In the genomic region with DNA sequence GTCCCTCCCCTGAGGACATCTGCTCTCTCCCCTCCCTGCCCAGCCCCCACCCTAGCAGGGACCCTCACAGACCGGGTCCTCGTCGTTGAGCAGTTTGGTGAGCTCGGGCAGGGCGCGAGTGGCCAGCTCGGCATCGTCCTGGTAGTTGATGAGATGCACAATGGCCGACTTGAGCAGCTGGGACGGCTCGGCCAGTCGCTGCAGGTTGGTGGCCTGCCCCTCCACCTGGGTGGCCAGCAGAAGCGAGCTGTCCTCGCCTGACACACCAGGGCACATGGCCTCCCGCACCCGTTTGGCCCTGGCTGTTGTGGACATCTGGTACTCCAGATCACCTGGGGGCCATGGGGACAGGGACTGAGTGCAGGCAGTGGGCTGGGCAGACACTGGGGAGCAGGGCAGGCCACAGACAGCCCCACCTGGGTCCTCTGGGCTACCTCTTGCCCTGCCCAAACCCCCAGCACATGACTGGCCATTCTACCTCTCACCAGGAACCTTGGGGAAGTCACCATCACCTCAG, we compare ENCODE assay signal across 1 cellular context.
TF ChIP-seq lines count a peak whose summit lies in the region.

No MANE protein-coding gene starts in this region.

TF ChIP-seq in GM12878, 131 proteins besides CTCF, POLR2A, EP300 and RAD21:
- no peak for TF ChIP-seq BRCA1 (IDR thresholded peaks at IDR 0.05; ENCODE audit: low read depth, low read length)
- TF ChIP-seq PAX5 (IDR thresholded peaks at IDR 0.05; ENCODE audit: borderline replicate concordance, low read depth, low read length), result no peak
- TF ChIP-seq KLF5 (IDR thresholded peaks at IDR 0.05; ENCODE audit: partially characterized antibody), result no peak
- TF ChIP-seq SUPT20H (IDR thresholded peaks at IDR 0.05; ENCODE audit: borderline replicate concordance, control insufficient read depth, low read depth, low read length), result no peak
- TF ChIP-seq, protein P1, sequence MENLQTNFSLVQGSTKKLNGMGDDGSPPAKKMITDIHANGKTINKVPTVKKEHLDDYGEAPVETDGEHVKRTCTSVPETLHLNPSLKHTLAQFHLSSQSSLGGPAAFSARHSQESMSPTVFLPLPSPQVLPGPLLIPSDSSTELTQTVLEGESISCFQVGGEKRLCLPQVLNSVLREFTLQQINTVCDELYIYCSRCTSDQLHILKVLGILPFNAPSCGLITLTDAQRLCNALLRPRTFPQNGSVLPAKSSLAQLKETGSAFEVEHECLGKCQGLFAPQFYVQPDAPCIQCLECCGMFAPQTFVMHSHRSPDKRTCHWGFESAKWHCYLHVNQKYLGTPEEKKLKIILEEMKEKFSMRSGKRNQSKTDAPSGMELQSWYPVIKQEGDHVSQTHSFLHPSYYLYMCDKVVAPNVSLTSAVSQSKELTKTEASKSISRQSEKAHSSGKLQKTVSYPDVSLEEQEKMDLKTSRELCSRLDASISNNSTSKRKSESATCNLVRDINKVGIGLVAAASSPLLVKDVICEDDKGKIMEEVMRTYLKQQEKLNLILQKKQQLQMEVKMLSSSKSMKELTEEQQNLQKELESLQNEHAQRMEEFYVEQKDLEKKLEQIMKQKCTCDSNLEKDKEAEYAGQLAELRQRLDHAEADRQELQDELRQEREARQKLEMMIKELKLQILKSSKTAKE (IDR thresholded peaks at IDR 0.05; ENCODE audit: low read depth, poor library complexity, severe bottlenecking), result no peak
- TF ChIP-seq SRF (IDR thresholded peaks at IDR 0.05; ENCODE audit: low read depth in 2 of 2, low read length in 2 of 2), result no peak
- TF ChIP-seq CEBPB (IDR thresholded peaks at IDR 0.05; ENCODE audit: borderline replicate concordance in 1 of 2, low read depth in 2 of 2, low read length in 2 of 2), result no peak
- TF ChIP-seq CBX3 (IDR thresholded peaks at IDR 0.05; ENCODE audit: borderline replicate concordance, low read depth), result no peak
- TF ChIP-seq, protein P2, sequence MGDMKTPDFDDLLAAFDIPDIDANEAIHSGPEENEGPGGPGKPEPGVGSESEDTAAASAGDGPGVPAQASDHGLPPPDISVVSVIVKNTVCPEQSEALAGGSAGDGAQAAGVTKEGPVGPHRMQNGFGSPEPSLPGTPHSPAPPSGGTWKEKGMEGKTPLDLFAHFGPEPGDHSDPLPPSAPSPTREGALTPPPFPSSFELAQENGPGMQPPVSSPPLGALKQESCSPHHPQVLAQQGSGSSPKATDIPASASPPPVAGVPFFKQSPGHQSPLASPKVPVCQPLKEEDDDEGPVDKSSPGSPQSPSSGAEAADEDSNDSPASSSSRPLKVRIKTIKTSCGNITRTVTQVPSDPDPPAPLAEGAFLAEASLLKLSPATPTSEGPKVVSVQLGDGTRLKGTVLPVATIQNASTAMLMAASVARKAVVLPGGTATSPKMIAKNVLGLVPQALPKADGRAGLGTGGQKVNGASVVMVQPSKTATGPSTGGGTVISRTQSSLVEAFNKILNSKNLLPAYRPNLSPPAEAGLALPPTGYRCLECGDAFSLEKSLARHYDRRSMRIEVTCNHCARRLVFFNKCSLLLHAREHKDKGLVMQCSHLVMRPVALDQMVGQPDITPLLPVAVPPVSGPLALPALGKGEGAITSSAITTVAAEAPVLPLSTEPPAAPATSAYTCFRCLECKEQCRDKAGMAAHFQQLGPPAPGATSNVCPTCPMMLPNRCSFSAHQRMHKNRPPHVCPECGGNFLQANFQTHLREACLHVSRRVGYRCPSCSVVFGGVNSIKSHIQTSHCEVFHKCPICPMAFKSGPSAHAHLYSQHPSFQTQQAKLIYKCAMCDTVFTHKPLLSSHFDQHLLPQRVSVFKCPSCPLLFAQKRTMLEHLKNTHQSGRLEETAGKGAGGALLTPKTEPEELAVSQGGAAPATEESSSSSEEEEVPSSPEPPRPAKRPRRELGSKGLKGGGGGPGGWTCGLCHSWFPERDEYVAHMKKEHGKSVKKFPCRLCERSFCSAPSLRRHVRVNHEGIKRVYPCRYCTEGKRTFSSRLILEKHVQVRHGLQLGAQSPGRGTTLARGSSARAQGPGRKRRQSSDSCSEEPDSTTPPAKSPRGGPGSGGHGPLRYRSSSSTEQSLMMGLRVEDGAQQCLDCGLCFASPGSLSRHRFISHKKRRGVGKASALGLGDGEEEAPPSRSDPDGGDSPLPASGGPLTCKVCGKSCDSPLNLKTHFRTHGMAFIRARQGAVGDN (IDR thresholded peaks at IDR 0.05), result no peak
- no peak for TF ChIP-seq ZNF24 (IDR thresholded peaks at IDR 0.05)
- TF ChIP-seq HDGF (IDR thresholded peaks at IDR 0.05), result no peak
- no peak for TF ChIP-seq NFYA (IDR thresholded peaks at IDR 0.05; ENCODE audit: borderline replicate concordance, low read depth, low read length)
- no peak for TF ChIP-seq SMC3 (IDR thresholded peaks at IDR 0.05; ENCODE audit: borderline replicate concordance, low read length)
- no peak for TF ChIP-seq ATF7 (IDR thresholded peaks at IDR 0.05; ENCODE audit: low read depth)
- no peak for TF ChIP-seq CREB1 (IDR thresholded peaks at IDR 0.05; ENCODE audit: low read depth)
TF ChIP-seq in GM12878: peak in this region for 0.
